In genomic region chr15:98939311-98940080, GRCh38 we compare ENCODE assay signal across 29 cellular contexts.
"Had no signal": no experiment of that assay in that cellular context is flagged by ENCODE, and none has a peak within 500 bp of the region (broad histone marks: within the 10 kb centered on the region; RNA-seq: fewer than 3 reads in every experiment).

No MANE protein-coding gene starts in this region.

- ATAC-seq: activated CD8-positive, alpha-beta memory T cell treated with anti-CD3 and anti-CD28 coated beads, Interleukin-2, amount 10 ng/mL, durations not matched to agents 7 days and 5 days; SK-N-SH treated with all-trans-retinoic acid at 6 μM for 48 hours had no signal

- H3K27me3 ChIP-seq: brain microvascular endothelial cell, cardiac muscle cell, Peyer's patch, SJSA1 had no signal

- DNase-seq: activated B cell treated with CpG ODN at 0.5 μM for 24 hours; activated CD4-positive, alpha-beta T cell treated with anti-CD3 and anti-CD28 coated beads for 1 hour; activated CD4-positive, alpha-beta T cell treated with anti-CD3 and anti-CD28 coated beads, Interleukin-2, amount 10 ng/mL, durations not matched to agents 24 days and 14 days; activated CD4-positive, alpha-beta T cell treated with anti-CD3 and anti-CD28 coated beads, Interleukin-2, amount 50 U/mL, for 48 hours; activated CD8-positive, alpha-beta memory T cell treated with anti-CD3 and anti-CD28 coated beads, Interleukin-2, amount 10 ng/mL, durations not matched to agents 7 days and 5 days; activated gamma-delta T cell; activated naive CD4-positive, alpha-beta T cell treated with anti-CD3 and anti-CD28 coated beads for 36 hours; activated T-cell treated with anti-CD3 and anti-CD28 coated beads, Interleukin-2, amount 50 U/mL, for 24 hours; amygdala; brain microvascular endothelial cell; Karpas-422; MM.1S; NCI-H1417; NCI-H1930; NCI-H345; NCI-H510A; NCI-H526 treated with DMSO at 0.1 percent for 48 hours; NCI-H82; SHP77; SW 1271; T-helper 9 cell had no signal

- H3K27me3 Mint-ChIP-seq: activated B cell treated with CpG ODN at 0.5 μM for 24 hours; activated CD4-positive, alpha-beta T cell treated with anti-CD3 and anti-CD28 coated beads, Interleukin-2, amount 10 ng/mL, durations not matched to agents 24 days and 14 days; activated CD8-positive, alpha-beta memory T cell treated with anti-CD3 and anti-CD28 coated beads, Interleukin-2, amount 10 ng/mL, durations not matched to agents 7 days and 5 days; activated naive CD8-positive, alpha-beta T cell; activated T-cell treated with anti-CD3 and anti-CD28 coated beads, Interleukin-2, amount 50 U/mL, for 24 hours had no signal

- H3K4me1 ChIP-seq: Peyer's patch had no signal

- H3K36me3 Mint-ChIP-seq: activated CD8-positive, alpha-beta memory T cell treated with anti-CD3 and anti-CD28 coated beads, Interleukin-2, amount 10 ng/mL, durations not matched to agents 7 days and 5 days had no signal

- H3K4me1 Mint-ChIP-seq: activated B cell treated with CpG ODN at 0.5 μM for 24 hours had no signal

- H3K4me3 Mint-ChIP-seq: activated B cell treated with CpG ODN at 0.5 μM for 24 hours; activated CD4-positive, alpha-beta T cell treated with anti-CD3 and anti-CD28 coated beads, Interleukin-2, amount 10 ng/mL, durations not matched to agents 24 days and 14 days; activated CD8-positive, alpha-beta memory T cell treated with anti-CD3 and anti-CD28 coated beads, Interleukin-2, amount 10 ng/mL, durations not matched to agents 7 days and 5 days; activated naive CD4-positive, alpha-beta T cell treated with anti-CD3 and anti-CD28 coated beads for 36 hours; activated naive CD8-positive, alpha-beta T cell; activated T-cell treated with anti-CD3 and anti-CD28 coated beads, Interleukin-2, amount 50 U/mL, for 24 hours; activated T-helper 1 cell treated with anti-CD3 and anti-CD28 coated beads, Interleukin-12 subunit alpha, Interleukin-12 subunit beta, Interleukin-2, Interleukin-4 antibody, amounts not matched to agents 30 ng/mL and 10 ng/mL and 1 ng/mL, durations not matched to agents 14 hours and 24 hours and 36 hours; T-helper 1 cell treated with Interleukin-12 subunit alpha and Interleukin-12 subunit beta and Interleukin-4 antibody, amounts not matched to agents 30 μg/mL and 1 μg/mL, for 36 hours had no signal

- H3K4me3 ChIP-seq: cardiac muscle cell, Peyer's patch, SJSA1 had no signal

- H3K27ac Mint-ChIP-seq: activated B cell treated with CpG ODN at 0.5 μM for 24 hours; activated CD4-positive, alpha-beta T cell treated with anti-CD3 and anti-CD28 coated beads, Interleukin-2, amount 10 ng/mL, durations not matched to agents 24 days and 14 days; activated CD8-positive, alpha-beta memory T cell treated with anti-CD3 and anti-CD28 coated beads, Interleukin-2, amount 10 ng/mL, durations not matched to agents 7 days and 5 days; activated naive CD4-positive, alpha-beta T cell treated with anti-CD3 and anti-CD28 coated beads for 36 hours; activated naive CD8-positive, alpha-beta T cell; activated T-cell treated with anti-CD3 and anti-CD28 coated beads, Interleukin-2, amount 50 U/mL, for 24 hours; activated T-helper 1 cell treated with anti-CD3 and anti-CD28 coated beads, Interleukin-12 subunit alpha, Interleukin-12 subunit beta, Interleukin-2, Interleukin-4 antibody, amounts not matched to agents 30 ng/mL and 10 ng/mL and 1 ng/mL, durations not matched to agents 14 hours and 24 hours and 36 hours; T-helper 1 cell treated with Interleukin-12 subunit alpha and Interleukin-12 subunit beta and Interleukin-4 antibody, amounts not matched to agents 30 μg/mL and 1 μg/mL, for 36 hours had no signal

- H3K9me3 ChIP-seq: Peyer's patch, SJSA1 had no signal

- H3K27ac ChIP-seq: brain microvascular endothelial cell, cardiac muscle cell, Peyer's patch, RWPE1, SJSA1 had no signal

- H3K9me3 Mint-ChIP-seq: activated B cell treated with CpG ODN at 0.5 μM for 24 hours; activated CD4-positive, alpha-beta T cell treated with anti-CD3 and anti-CD28 coated beads, Interleukin-2, amount 10 ng/mL, durations not matched to agents 24 days and 14 days; activated naive CD4-positive, alpha-beta T cell treated with anti-CD3 and anti-CD28 coated beads for 36 hours; activated T-cell treated with anti-CD3 and anti-CD28 coated beads, Interleukin-2, amount 50 U/mL, for 24 hours; activated T-helper 1 cell treated with anti-CD3 and anti-CD28 coated beads, Interleukin-12 subunit alpha, Interleukin-12 subunit beta, Interleukin-2, Interleukin-4 antibody, amounts not matched to agents 30 ng/mL and 10 ng/mL and 1 ng/mL, durations not matched to agents 14 hours and 24 hours and 36 hours; T-helper 1 cell treated with Interleukin-12 subunit alpha and Interleukin-12 subunit beta and Interleukin-4 antibody, amounts not matched to agents 30 μg/mL and 1 μg/mL, for 36 hours had no signal
